Comparison of ENCODE assay signal across 8 cellular contexts in genomic region chr7:4682621-4683042, GRCh38. TPM values are rescaled to one million over a fixed set of nuclear protein-coding genes. Genes with fewer than 3 reads are reported as not detected.
DNase-seq lines count a peak whose midpoint lies in the region; ATAC-seq and TF ChIP-seq lines count a peak whose summit lies in the region.

No MANE protein-coding gene starts in this region.

- peaks cover 53% of the 10 kb centered on the region for H3K79me2 ChIP-seq in mammary epithelial cell (ENCODE audit: insufficient read depth, low read length)

- H3K9ac ChIP-seq in mammary epithelial cell (ENCODE audit: insufficient read depth, low read length), result peak overlapping the region; percentile 96

- H3K9me3 ChIP-seq in CD4-positive, alpha-beta T cell (ENCODE audit: control insufficient read depth, low read length), result no peaks in the 10 kb centered on the region
- no peaks in the 10 kb centered on the region for H3K9me3 ChIP-seq in T-helper 17 cell (ENCODE audit: control insufficient read depth, low read length, poor library complexity, severe bottlenecking)
- H3K9me3 ChIP-seq in mammary epithelial cell (replicated peaks; ENCODE audit: insufficient read depth, low read length), result no peaks in the 10 kb centered on the region

- H3K4me2 ChIP-seq in mammary epithelial cell (ENCODE audit: insufficient read depth, low read depth, low read length), result peak overlapping the region; percentile 98

- peak overlapping the region; percentile 98 for H3K27ac Mint-ChIP-seq in CD4-positive, alpha-beta T cell
- H3K27ac Mint-ChIP-seq in T-helper 17 cell, result peak overlapping the region; percentile 99

- intact Hi-C loops in CD4-positive, alpha-beta T cell (cut with DNase I, micrococcal nuclease), result loop anchor here in 1 of 2 experiments (1.0 to 5.0 kb wide), 4 partner anchors 40 to 365 kb away; partner anchors contain the start of gene RBAK
- intact Hi-C loops in mammary epithelial cell (cut with micrococcal nuclease) (loop anchor here (2.0 kb wide), 1 partner anchor 72 kb away; no protein-coding TSS in a partner anchor), left colon (cut with DNase I, micrococcal nuclease) (loop anchor here in 1 of 2 donors (5.0 kb wide), 2 partner anchors 40 to 60 kb away; no protein-coding TSS in a partner anchor)

- peak in 9 of 10 experiments; percentile 10 to 54 (median 28) for DNase-seq in CD4-positive, alpha-beta T cell
- DNase-seq in T-helper 17 cell (peak in 2 of 3 donors; percentile 20 to 25), mammary epithelial cell (peak; percentile 54), left colon (peak; percentile 51 to 68), hippocampal formation (lab: John Stamatoyannopoulos, UW) (no peak)
- DNase-seq in stimulated activated CD8-positive, alpha-beta memory T cell treated with anti-CD3 and anti-CD28 coated beads, Interleukin-2, amount 100 ng/mL, for 48 hours (ENCODE audit: low read depth in 2 of 2), result peak; percentile 31 to 39

- TF ChIP-seq CTCF in CD4-positive, alpha-beta T cell (IDR thresholded peaks at IDR 0.05), result no peak
- TF ChIP-seq CTCF in mammary epithelial cell (conservative IDR thresholded peaks at IDR 0.05 in 1 of 2, IDR thresholded peaks at IDR 0.05 in 1 of 2; ENCODE audit: extremely low read depth in 1 of 2, insufficient read depth in 1 of 2, low read depth in 1 of 2, low read length in 2 of 2), result peak in 1 of 2 donors; percentile 27

- no peaks in the 10 kb centered on the region for H3K9me3 Mint-ChIP-seq in CD4-positive, alpha-beta T cell

- CTCF ChIA-PET in CD4-positive, alpha-beta T cell (lab: Charles Lee), result interaction anchor here (2.0 kb wide), 1 partner anchor 41 kb away, joined by 16 read pairs; no protein-coding TSS in a partner anchor
- CTCF ChIA-PET in mammary epithelial cell (lab: Charles Lee; ENCODE audit: low non-redundant PET), result no interaction called here

- peak; percentile 13 for ATAC-seq in CD4-positive, alpha-beta T cell (ENCODE audit: poor library complexity)
- peak; percentile 51 for ATAC-seq in GM19395 (IDR thresholded peaks at IDR 0.05; ENCODE audit: unreplicated experiment)
- ATAC-seq in HG03442 (IDR thresholded peaks at IDR 0.05; ENCODE audit: unreplicated experiment), result peak; percentile 30
- ATAC-seq in T-helper 17 cell, result peak; percentile 22
- peak; percentile 55 for ATAC-seq in left colon

- POLR2A ChIA-PET in CD4-positive, alpha-beta T cell (lab: Charles Lee), result interaction anchor here (1.1 to 6.7 kb wide), 5 partner anchors 40 to 93 kb away, joined by 3 to 141 read pairs (median 6); partner anchors contain the start of gene AP5Z1

- no peaks in the 10 kb centered on the region for H3K27me3 ChIP-seq in CD4-positive, alpha-beta T cell (ENCODE audit: control insufficient read depth, insufficient read depth, low read length)
- no peaks in the 10 kb centered on the region for H3K27me3 ChIP-seq in mammary epithelial cell (ENCODE audit: insufficient read depth, low read length)

- peaks cover 37% of the 10 kb centered on the region for H3K4me1 Mint-ChIP-seq in CD4-positive, alpha-beta T cell (ENCODE audit: low read depth)
- peaks cover 27% of the 10 kb centered on the region for H3K4me1 Mint-ChIP-seq in T-helper 17 cell

- H2AFZ ChIP-seq in mammary epithelial cell (ENCODE audit: low read depth, low read length), result peak overlapping the region; percentile 58

- in situ Hi-C loops in mammary epithelial cell (cut with MboI; ENCODE audit: low sequenced_read_pairs in 2 of 2), result loop anchor here in 1 of 2 donors (10.0 kb wide), 1 partner anchor 62 kb away; no protein-coding TSS in a partner anchor

- H3K36me3 Mint-ChIP-seq in CD4-positive, alpha-beta T cell (ENCODE audit: low read depth), result peaks cover 29% of the 10 kb centered on the region
- peaks cover 3% of the 10 kb centered on the region for H3K36me3 Mint-ChIP-seq in T-helper 17 cell (ENCODE audit: low read depth)

- no peaks in the 10 kb centered on the region for H4K20me1 ChIP-seq in mammary epithelial cell (ENCODE audit: insufficient read depth, low read length)

- WGBS in mammary epithelial cell (ENCODE audit: low coverage, missing lambda C conversion rate), result 5% methylated on average over 4 of the region's 47 CpGs

- peak overlapping the region; percentile 87 to 94 (median 92) for H3K4me3 ChIP-seq in mammary epithelial cell (replicated peaks in 1 of 3; ENCODE audit: insufficient read depth in 1 of 3, low read depth in 2 of 3, low read length in 3 of 3)

- H3K4me1 ChIP-seq in mammary epithelial cell (ENCODE audit: insufficient read depth, low read length), result peaks cover 26% of the 10 kb centered on the region

- dilution Hi-C loops in mammary epithelial cell (cut with HindIII; ENCODE audit: low sequenced_read_pairs), result no loop called here

- H3K27ac ChIP-seq in CD4-positive, alpha-beta T cell (ENCODE audit: low read depth, low read length), result peak overlapping the region; percentile 94
- H3K27ac ChIP-seq in mammary epithelial cell (ENCODE audit: insufficient read depth, low read depth, low read length), result peak overlapping the region; percentile 94

- BruUV-seq in mammary epithelial cell (replicated peaks; lab: Mats Ljungman, UMichigan), result no TSS peak

- peak overlapping the region; percentile 76 for H3K4me3 Mint-ChIP-seq in CD4-positive, alpha-beta T cell
- H3K4me3 Mint-ChIP-seq in T-helper 17 cell, result peak overlapping the region; percentile 99

- H3K36me3 ChIP-seq in mammary epithelial cell (ENCODE audit: insufficient read depth, low read length), result no peaks in the 10 kb centered on the region

- H3K27me3 Mint-ChIP-seq in CD4-positive, alpha-beta T cell, result no peaks in the 10 kb centered on the region
- H3K27me3 Mint-ChIP-seq in T-helper 17 cell, result no peaks in the 10 kb centered on the region

RNA-seq across cellular contexts. Expression of gene FOXK1, which starts 0.5 kb away (rescaled TPM):
- total RNA-seq in CD4-positive, alpha-beta T cell, result 10 to 100 TPM; 67.8 to 68.1 TPM
- total RNA-seq in T-helper 17 cell (10 to 100 TPM; 59.8 to 60.9 TPM), mammary epithelial cell (10 to 100 TPM; 32.7 to 48.2 TPM), left colon (10 to 100 TPM; 19.9 to 28.3 TPM)
- polyA plus RNA-seq in mammary epithelial cell, result 10.2 TPM
- polyA minus RNA-seq in mammary epithelial cell, result 46.5 TPM

Comparison
In these comparisons a context has a peak if more than half of its experiments do, and no peak if none do; other contexts are left out.
1. DNase-seq: peak in CD4-positive, alpha-beta T cell (9 of 10), T-helper 17 cell (2 of 3), mammary epithelial cell (single experiment), left colon (2 of 2) and stimulated activated CD8-positive, alpha-beta memory T cell treated with anti-CD3 and anti-CD28 coated beads, Interleukin-2, amount 100 ng/mL, for 48 hours (2 of 2); none in hippocampal formation (0 of 2).
2. Peak in every context shown above with its lines, with median percentiles within 50 percentile points of each other: ATAC-seq.